In the genomic region with DNA sequence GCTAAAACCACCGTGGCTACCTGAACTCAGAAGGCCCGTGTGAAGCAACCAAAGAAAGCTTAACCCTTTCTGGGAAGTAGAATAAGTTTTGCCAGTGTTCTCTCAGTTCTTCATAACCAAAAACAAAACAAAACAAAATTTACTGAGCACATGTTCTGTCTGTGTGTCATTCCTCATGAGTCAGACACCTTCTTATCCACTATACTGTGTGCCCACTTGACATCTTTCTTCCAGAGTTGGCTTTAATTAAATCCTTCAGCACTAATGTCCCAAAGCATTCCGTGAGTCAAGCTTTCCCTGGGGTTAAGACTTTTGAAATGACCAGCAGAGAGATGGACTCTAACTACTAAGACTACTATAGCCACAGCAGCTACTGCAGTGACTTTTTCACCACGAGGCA, we compare ENCODE assay signal across 11 cellular contexts.
DNase-seq lines count a peak whose midpoint lies in the region; TF ChIP-seq lines count a peak whose summit lies in the region.
"Had no signal": no experiment of that assay in that cellular context is flagged by ENCODE, and none has a peak within 500 bp of the region (broad histone marks: within the 10 kb centered on the region; RNA-seq: fewer than 3 reads in every experiment).

No MANE protein-coding gene starts in this region.

- CTCF ChIA-PET in Calu3 (lab: Charles Lee): interaction anchor here (0.6 kb wide), 1 partner anchor 42 kb away, joined by 4 read pairs; no protein-coding TSS in a partner anchor

- TF ChIP-seq CTCF in Calu3 (IDR thresholded peaks at IDR 0.05; ENCODE audit: unreplicated experiment): no peak

- H3K79me1 ChIP-seq in neuronal stem cell (ENCODE audit: low read depth, low read length): peaks cover 2% of the 10 kb centered on the region

- H3K36me3 ChIP-seq in neuronal stem cell (replicated peaks in 1 of 2; ENCODE audit: control insufficient read depth in 2 of 2, insufficient read depth in 2 of 2, low read length in 2 of 2): peaks cover 0 to 4% of the 10 kb centered on the region in 2 donors

- H3K18ac ChIP-seq in neuronal stem cell (ENCODE audit: low read length): no peak overlapping the region

- no peak overlapping the region for H2BK15ac ChIP-seq in neuronal stem cell (ENCODE audit: low read length)

- no peaks in the 10 kb centered on the region for H3K27me3 Mint-ChIP-seq in Calu3 (ENCODE audit: unreplicated experiment)

- H3K14ac ChIP-seq in neuronal stem cell (ENCODE audit: low read length): no peak overlapping the region

- BruUV-seq in Calu3 (replicated peaks; lab: Mats Ljungman, UMichigan): no TSS peak

- H3K9me3 ChIP-seq in neuronal stem cell (replicated peaks in 1 of 2; ENCODE audit: control insufficient read depth in 2 of 2, insufficient read depth in 1 of 2, low read depth in 1 of 2, low read length in 2 of 2): peaks cover 3 to 7% of the 10 kb centered on the region in 2 donors

- H3K4me3 Mint-ChIP-seq in Calu3 (ENCODE audit: low read depth, unreplicated experiment): peak overlapping the region; percentile 56

- no peak overlapping the region for H2AK5ac ChIP-seq in neuronal stem cell (ENCODE audit: low read depth, low read length)

- H3K4me1 Mint-ChIP-seq in Calu3 (ENCODE audit: low read depth, unreplicated experiment): peaks cover 49% of the 10 kb centered on the region

- H4K8ac ChIP-seq in neuronal stem cell (ENCODE audit: low read depth, low read length): no peak overlapping the region

- H2AFZ ChIP-seq in neuronal stem cell (ENCODE audit: low read length): peak overlapping the region; percentile 82

- peak overlapping the region in 1 of 2 donors; percentile 11 for H3K4me3 ChIP-seq in neuronal stem cell (ENCODE audit: low read length in 2 of 2)

- H3K4ac ChIP-seq in neuronal stem cell (ENCODE audit: low read length): no peak overlapping the region

- H3K9ac ChIP-seq in neuronal stem cell (ENCODE audit: low read depth, low read length, poor library complexity): no peak overlapping the region

- H2BK12ac ChIP-seq in neuronal stem cell (ENCODE audit: low read length): no peak overlapping the region

- H3K36me3 Mint-ChIP-seq in Calu3 (ENCODE audit: insufficient read depth, unreplicated experiment): peaks cover 29% of the 10 kb centered on the region

- WGBS in neuronal stem cell (ENCODE audit: extremely low coverage in 2 of 2, insufficient read length in 2 of 2, insufficient replicate concordance in 1 of 2), 2 donors: no CpG with 5 or more reads among the region's 4 CpGs

- H2BK120ac ChIP-seq in neuronal stem cell (ENCODE audit: low read depth, low read length): no peak overlapping the region

- H3K4me1 ChIP-seq in neuronal stem cell (ENCODE audit: control insufficient read depth in 2 of 2, insufficient read depth in 1 of 2, low read depth in 1 of 2, low read length in 2 of 2): peaks cover 4 to 8% of the 10 kb centered on the region in 2 donors

- DNase-seq in Calu3: no peak
- DNase-seq in LHCN-M2 (ENCODE audit: low read depth): peak; percentile 76
- DNase-seq in dermis blood vessel endothelial cell: peak; percentile 30
- no peak for DNase-seq in neuronal stem cell (ENCODE audit: low spot score)
- no peak for DNase-seq in anterior cingulate cortex (lab: John Stamatoyannopoulos, UW)
- DNase-seq in NCI-H146 (lab: John Stamatoyannopoulos, UW): no peak
- no peak for DNase-seq in AG08396 (ENCODE audit: low spot score)
- no peak for DNase-seq in NCI-H1105 (lab: John Stamatoyannopoulos, UW)
- DNase-seq: effector memory CD4-positive, alpha-beta T cell; NCI-H774 had no signal

- intact Hi-C loops in Calu3 (cut with micrococcal nuclease; ENCODE audit: unreplicated experiment): loop anchor here (5.0 kb wide), 1 partner anchor 39 kb away; no protein-coding TSS in a partner anchor

- peak overlapping the region; percentile 33 for H3K27ac ChIP-seq in neuronal stem cell (replicated peaks; ENCODE audit: low read length)

- H2BK5ac ChIP-seq in neuronal stem cell (ENCODE audit: low read length): no peak overlapping the region

- H3K9me3 Mint-ChIP-seq in Calu3 (ENCODE audit: low read depth, unreplicated experiment): no peaks in the 10 kb centered on the region

- no peaks in the 10 kb centered on the region for H3K27me3 ChIP-seq in neuronal stem cell (ENCODE audit: control insufficient read depth in 3 of 3, insufficient read depth in 3 of 3, low read depth in 1 of 3, low read length in 3 of 3)

- H3K4me2 ChIP-seq in neuronal stem cell (ENCODE audit: insufficient read depth, low read length, poor library complexity, severe bottlenecking): no peak overlapping the region

- H4K91ac ChIP-seq in neuronal stem cell (ENCODE audit: low read depth, low read length, poor library complexity): no peak overlapping the region

- no peak overlapping the region for H3K23ac ChIP-seq in neuronal stem cell (ENCODE audit: low read depth, low read length, poor library complexity)

- peak overlapping the region; percentile 93 for H3K27ac Mint-ChIP-seq in Calu3 (ENCODE audit: unreplicated experiment)
- H3K27ac Mint-ChIP-seq: IgD-negative memory B cell had no signal

Comparison
In these comparisons a context has a peak if more than half of its experiments do, and no peak if none do; other contexts are left out.
1. DNase-seq: peak in LHCN-M2 (single experiment) and dermis blood vessel endothelial cell (single experiment); none in Calu3 (single experiment), neuronal stem cell (single experiment), anterior cingulate cortex (0 of 58), NCI-H146 (single experiment), AG08396 (single experiment) and NCI-H1105 (single experiment).